21 cellular contexts compared by ENCODE assay signal in genomic region chr1:21888500-21888899, GRCh38. TPM values are rescaled to one million over a fixed set of nuclear protein-coding genes. Genes with fewer than 3 reads are reported as not detected.
DNase-seq lines count a peak whose midpoint lies in the region; ATAC-seq, FAIRE-seq and TF ChIP-seq lines count a peak whose summit lies in the region.
"Had no signal": no experiment of that assay in that cellular context is flagged by ENCODE, and none has a peak within 500 bp of the region (broad histone marks: within the 10 kb centered on the region; RNA-seq: fewer than 3 reads in every experiment).

No MANE protein-coding gene starts in this region.

- H4K91ac ChIP-seq in mesenchymal stem cell (ENCODE audit: low read length), result no peak overlapping the region

- TF ChIP-seq CTCF in Calu3 (IDR thresholded peaks at IDR 0.05; ENCODE audit: unreplicated experiment) (no peak), K562 (IDR thresholded peaks at IDR 0.05 in 2 of 3, conservative IDR thresholded peaks at IDR 0.05 in 1 of 3; ENCODE audit: insufficient read depth in 2 of 3, low read depth in 1 of 3, low read length in 3 of 3) (no peak)

- no peaks in the 10 kb centered on the region for H3K9me3 ChIP-seq in K562 (replicated peaks; ENCODE audit: control insufficient read depth, insufficient read depth, low read depth, low read length)
- H3K9me3 ChIP-seq in mesenchymal stem cell (ENCODE audit: control insufficient read depth, low read length), result no peaks in the 10 kb centered on the region
- no peaks in the 10 kb centered on the region for H3K9me3 ChIP-seq in aorta (ENCODE audit: control insufficient read depth, low read length)
- H3K9me3 ChIP-seq: BLaER1 treated with 17β-estradiol and CSF1 and Interleukin-3, amounts not matched to agents 10 nM and 100 nM had no signal

- FAIRE-seq in K562 (lab: Jason Lieb, UNC), result no peak
- FAIRE-seq: A204.1, G401.6, GM12892, H54 had no signal

- H3K9me1 ChIP-seq in K562 (ENCODE audit: control insufficient read depth, insufficient read depth, low read length), result peaks cover 4% of the 10 kb centered on the region

- H3K36me3 ChIP-seq in K562 (ENCODE audit: control insufficient read depth, insufficient read depth, low read length) (peaks cover 90% of the 10 kb centered on the region), mesenchymal stem cell (ENCODE audit: control insufficient read depth in 1 of 2, insufficient read depth in 2 of 2, low read depth in 1 of 2, low read length in 2 of 2) (peaks cover 89 to 97% of the 10 kb centered on the region in 2 experiments), aorta (ENCODE audit: control insufficient read depth in 1 of 2, insufficient read depth in 2 of 2, low read length in 1 of 2) (peaks cover 0 to 3% of the 10 kb centered on the region in 2 donors)

- no peaks in the 10 kb centered on the region for H3K27me3 Mint-ChIP-seq in Calu3 (ENCODE audit: unreplicated experiment)
- H3K27me3 Mint-ChIP-seq: B cell; CD4-positive, alpha-beta T cell had no signal

- H3K27me3 ChIP-seq in K562 (ENCODE audit: control insufficient read depth in 2 of 2, insufficient read depth in 2 of 2, low read length in 2 of 2), result no peaks in the 10 kb centered on the region
- H3K27me3 ChIP-seq in mesenchymal stem cell (ENCODE audit: control insufficient read depth in 1 of 2, insufficient read depth in 1 of 2, low read length in 2 of 2), result no peaks in the 10 kb centered on the region
- no peaks in the 10 kb centered on the region for H3K27me3 ChIP-seq in aorta (ENCODE audit: control insufficient read depth in 1 of 2, insufficient read depth in 2 of 2, low read length in 1 of 2)
- H3K27me3 ChIP-seq: BLaER1 treated with 17β-estradiol and CSF1 and Interleukin-3, amounts not matched to agents 10 nM and 100 nM had no signal

- H3K4me2 ChIP-seq in K562 (ENCODE audit: insufficient read depth, low read length), result no peak overlapping the region
- no peak overlapping the region for H3K4me2 ChIP-seq in mesenchymal stem cell (ENCODE audit: low read length, poor library complexity, severe bottlenecking)

- H4K20me1 ChIP-seq in K562 (replicated peaks; ENCODE audit: control insufficient read depth, insufficient read depth, low read length), result no peaks in the 10 kb centered on the region; the same call in 1 of the 2 replicates
- H4K20me1 ChIP-seq: BLaER1 treated with 17β-estradiol and CSF1 and Interleukin-3, amounts not matched to agents 10 nM and 100 nM had no signal

- CTCF ChIA-PET in Calu3 (lab: Charles Lee), result no interaction called here
- CTCF ChIA-PET in K562 (lab: Yijun Ruan, JAX; ENCODE audit: low intra/inter-chr PET ratio), result no interaction called here

- H3K4me1 ChIP-seq in K562 (replicated peaks in 1 of 2; ENCODE audit: control insufficient read depth in 2 of 2, insufficient read depth in 2 of 2, low read length in 2 of 2) (peaks cover 15 to 51% of the 10 kb centered on the region in 2 experiments), mesenchymal stem cell (ENCODE audit: control insufficient read depth, insufficient read depth, low read depth, low read length) (no peaks in the 10 kb centered on the region), aorta (ENCODE audit: control insufficient read depth in 1 of 2, insufficient read depth in 2 of 2, low read length in 2 of 2) (no peaks in the 10 kb centered on the region)

- H3K79me2 ChIP-seq in K562 (ENCODE audit: control insufficient read depth, insufficient read depth, low read length), result no peaks in the 10 kb centered on the region

- no peak for TF ChIP-seq POLR2A in K562 (conservative IDR thresholded peaks at IDR 0.05)

- no peak overlapping the region for H2BK12ac ChIP-seq in mesenchymal stem cell (ENCODE audit: low read length in 2 of 2)

- BruUV-seq in Calu3 (replicated peaks; lab: Mats Ljungman, UMichigan) (no TSS peak), K562 (replicated peaks; lab: Mats Ljungman, UMichigan) (no TSS peak)

- H3K9ac ChIP-seq in K562 (ENCODE audit: insufficient read depth in 1 of 2, low read depth in 2 of 2, low read length in 2 of 2), result no peak overlapping the region
- H3K9ac ChIP-seq in mesenchymal stem cell (ENCODE audit: low read length), result no peak overlapping the region

- H3K4me1 Mint-ChIP-seq in Calu3 (ENCODE audit: low read depth, unreplicated experiment), result no peaks in the 10 kb centered on the region
- H3K4me1 Mint-ChIP-seq: B cell; CD14-positive monocyte; CD8-positive, alpha-beta memory T cell had no signal

- H2BK120ac ChIP-seq in mesenchymal stem cell (ENCODE audit: low read depth, low read length), result no peak overlapping the region

- 87% methylated on average over 12 of the region's 12 CpGs for WGBS in K562 (ENCODE audit: insufficient coverage, low coverage, missing lambda C conversion rate)
- 95% methylated on average over 12 of the region's 12 CpGs for WGBS in mesenchymal stem cell
- 88 to 89% methylated on average over 12 of the region's 12 CpGs for WGBS in aorta, 2 donors

- no peaks in the 10 kb centered on the region for H3K9me3 Mint-ChIP-seq in Calu3 (ENCODE audit: low read depth, unreplicated experiment)
- H3K9me3 Mint-ChIP-seq: CD4-positive, alpha-beta T cell; CD8-positive, alpha-beta memory T cell had no signal

- no peak overlapping the region for H2BK5ac ChIP-seq in mesenchymal stem cell (ENCODE audit: low read depth, low read length, poor library complexity, severe bottlenecking)

- H3K27ac ChIP-seq in K562 (ENCODE audit: extremely low read depth, low read depth, low read length) (no peak overlapping the region), mesenchymal stem cell (ENCODE audit: low read length, poor library complexity, severe bottlenecking) (no peak overlapping the region), aorta (ENCODE audit: low read depth in 1 of 2, low read length in 2 of 2) (no peak overlapping the region)
- H3K27ac ChIP-seq: 22Rv1; BLaER1 treated with 17β-estradiol and CSF1 and Interleukin-3, amounts not matched to agents 10 nM and 100 nM had no signal

- H2AK5ac ChIP-seq in mesenchymal stem cell (ENCODE audit: low read length, severe bottlenecking), result no peak overlapping the region

- H4K8ac ChIP-seq in mesenchymal stem cell (ENCODE audit: low read length), result no peak overlapping the region

- no peak overlapping the region for H3K4me3 ChIP-seq in K562
- no peak overlapping the region for H3K4me3 ChIP-seq in mesenchymal stem cell (ENCODE audit: insufficient read depth in 1 of 2, low read depth in 1 of 2, low read length in 2 of 2)
- H3K4me3 ChIP-seq in aorta (ENCODE audit: low read length in 2 of 2), result no peak overlapping the region
- H3K4me3 ChIP-seq: BLaER1 treated with 17β-estradiol and CSF1 and Interleukin-3, amounts not matched to agents 10 nM and 100 nM had no signal

- H3K18ac ChIP-seq in mesenchymal stem cell (ENCODE audit: low read depth in 1 of 2, low read length in 2 of 2), result no peak overlapping the region

- H3K4me3 Mint-ChIP-seq in Calu3 (ENCODE audit: low read depth, unreplicated experiment), result no peak overlapping the region
- H3K4me3 Mint-ChIP-seq: B cell; CD14-positive monocyte; CD4-positive, alpha-beta T cell; CD8-positive, alpha-beta memory T cell had no signal

- TF ChIP-seq EP300 in K562 (IDR thresholded peaks at IDR 0.05; ENCODE audit: low read length), result no peak

- H2AFZ ChIP-seq in K562 (ENCODE audit: low read depth, low read length) (no peak overlapping the region), mesenchymal stem cell (ENCODE audit: low read depth, low read length) (no peak overlapping the region)

- no peak for DNase-seq in Calu3
- DNase-seq in K562 (ENCODE audit: extremely low read depth in 1 of 4, low spot score in 3 of 4), result no peak
- no peak for DNase-seq in mesenchymal stem cell
- DNase-seq in aorta, result peak; percentile 36 to 74
- DNase-seq in DMS79 treated with DMSO at 0.1 percent for 48 hours (lab: John Stamatoyannopoulos, UW), result no peak
- DNase-seq in left ventricle myocardium superior, result no peak
- DNase-seq: CD4-positive, alpha-beta T cell; CD8-positive, alpha-beta memory T cell; DMS53; DND-41; GOT3; HCEC 1CT had no signal

- in situ Hi-C loops in K562 (cut with MboI), result no loop called here

- no peak overlapping the region for H3K23ac ChIP-seq in mesenchymal stem cell (ENCODE audit: low read length in 2 of 2)

- peak overlapping the region; percentile 58 for H3K27ac Mint-ChIP-seq in Calu3 (ENCODE audit: unreplicated experiment)
- H3K27ac Mint-ChIP-seq: B cell; CD4-positive, alpha-beta T cell; CD8-positive, alpha-beta memory T cell had no signal

- H2BK15ac ChIP-seq in mesenchymal stem cell (ENCODE audit: low read depth, poor library complexity, severe bottlenecking), result peak overlapping the region; percentile 45

- no peak overlapping the region for H3K4ac ChIP-seq in mesenchymal stem cell (ENCODE audit: low read depth in 1 of 2, low read length in 2 of 2)

- no peak for ATAC-seq in K562
- ATAC-seq in aorta (ENCODE audit: low FRiP score), result no peak
- no peak for ATAC-seq in HG02759 (IDR thresholded peaks at IDR 0.05; ENCODE audit: unreplicated experiment)
- no peak for ATAC-seq in left ventricle myocardium superior

- no peak overlapping the region for H3K14ac ChIP-seq in mesenchymal stem cell (ENCODE audit: low read length in 2 of 2)

- peaks cover 76% of the 10 kb centered on the region for H3K36me3 Mint-ChIP-seq in Calu3 (ENCODE audit: insufficient read depth, unreplicated experiment)
- H3K36me3 Mint-ChIP-seq: CD14-positive monocyte; CD8-positive, alpha-beta memory T cell had no signal

- POLR2A ChIA-PET in K562 (lab: Yijun Ruan, JAX), result interaction anchor here (3.5 kb wide), 1 partner anchor 11 kb away, joined by 17 read pairs; no protein-coding TSS in a partner anchor

- intact Hi-C loops in Calu3 (cut with micrococcal nuclease; ENCODE audit: unreplicated experiment) (no loop called here), K562 (cut with micrococcal nuclease) (no loop called here), aorta (cut with DNase I) (no loop called here), left ventricle myocardium superior (cut with micrococcal nuclease) (no loop called here)

- no peak for TF ChIP-seq RAD21 in K562 (CRISPR knock-in tag; conservative IDR thresholded peaks at IDR 0.05 in 1 of 2, IDR thresholded peaks at IDR 0.05 in 1 of 2)

- peaks cover 66% of the 10 kb centered on the region for H3K79me1 ChIP-seq in mesenchymal stem cell (replicated peaks; ENCODE audit: low read length, poor library complexity, severe bottlenecking)

RNA-seq across cellular contexts. Expression of gene HSPG2, which starts 48.6 kb away (rescaled TPM):
- total RNA-seq in Calu3 (2022) (397 and 398 TPM in 2 replicates), K562 (2014; rRNA removed) (21.0 and 31.3 TPM in 2 replicates), K562 (2014; rRNA removed; fragmentation: Illumina TruSeq; extraction: Trizol) (11.4 and 15.7 TPM in 2 replicates), K562 (2015; rRNA removed; fragmentation: Illumina TruSeq; extraction: Trizol) (13.7 and 17.1 TPM in 2 replicates), K562 (2021) (139 and 160 TPM in 2 replicates), aorta (1,000 to 10,000 TPM in 1 of 2 donors, 100 to 1,000 TPM in 1; 868 to 1,205 TPM), left ventricle myocardium superior (269 TPM)
- total RNA-seq in K562 (2011; cell fraction: chromatin; rRNA removed; ENCODE audit: low replicate concordance), result 232 and 574 TPM in 2 replicates
- total RNA-seq in K562 (2011; cell fraction: nucleolus; rRNA removed), result 235 and 282 TPM in 2 replicates
- 178 and 183 TPM in 2 replicates for total RNA-seq in K562 (2011; cell fraction: nucleoplasm; rRNA removed)
- polyA plus RNA-seq in K562 (2011; rRNA removed) (9.9 and 20.6 TPM in 2 replicates), K562 (2014; fragmentation: Illumina TruSeq; extraction: Trizol) (30.9 and 52.3 TPM in 2 replicates), K562 (2014; fragmentation: Nextera tagmentation; extraction: Ambion mirVana) (under 1 TPM; 0.14 to 0.86 TPM), K562 (2014; rRNA removed) (29.9 and 34.2 TPM in 2 replicates), aorta (100 to 1,000 TPM in 1 of 2 donors, 10 to 100 TPM in 1; 49.1 to 268 TPM)
- polyA plus RNA-seq in K562 (2011; cell fraction: cytosol; rRNA removed), result 14.0 and 24.0 TPM in 2 replicates
- polyA plus RNA-seq in K562 (2011; cell fraction: nucleus; rRNA removed), result 101 and 113 TPM in 2 replicates
- 55.2 and 134 TPM in 2 replicates for polyA plus RNA-seq in K562 (2012)
- polyA minus RNA-seq in K562 (2011; rRNA and poly(A)+ RNA removed), result 23.2 and 36.8 TPM in 2 replicates
- polyA minus RNA-seq in K562 (2011; cell fraction: cytosol; rRNA and poly(A)+ RNA removed), result 58.5 and 103 TPM in 2 replicates
- polyA minus RNA-seq in K562 (2011; cell fraction: nucleus; rRNA and poly(A)+ RNA removed), result 67.2 and 102 TPM in 2 replicates
- polyA plus RNA-seq in mesenchymal stem cell (2013, experiment 1 of 2), result 26.3 TPM
- 21.0 TPM for polyA plus RNA-seq in mesenchymal stem cell (2013, experiment 2 of 2)
- polyA plus RNA-seq: CD14-positive monocyte; CD8-positive, alpha-beta memory T cell had no signal

Comparison
In these comparisons a context has a peak if more than half of its experiments do, and no peak if none do; other contexts are left out.
1. DNase-seq: peak in aorta (2 of 2); none in Calu3 (single experiment), K562 (0 of 4), mesenchymal stem cell (single experiment), DMS79 treated with DMSO at 0.1 percent for 48 hours (single experiment) and left ventricle myocardium superior (single experiment).